In the genomic region with DNA sequence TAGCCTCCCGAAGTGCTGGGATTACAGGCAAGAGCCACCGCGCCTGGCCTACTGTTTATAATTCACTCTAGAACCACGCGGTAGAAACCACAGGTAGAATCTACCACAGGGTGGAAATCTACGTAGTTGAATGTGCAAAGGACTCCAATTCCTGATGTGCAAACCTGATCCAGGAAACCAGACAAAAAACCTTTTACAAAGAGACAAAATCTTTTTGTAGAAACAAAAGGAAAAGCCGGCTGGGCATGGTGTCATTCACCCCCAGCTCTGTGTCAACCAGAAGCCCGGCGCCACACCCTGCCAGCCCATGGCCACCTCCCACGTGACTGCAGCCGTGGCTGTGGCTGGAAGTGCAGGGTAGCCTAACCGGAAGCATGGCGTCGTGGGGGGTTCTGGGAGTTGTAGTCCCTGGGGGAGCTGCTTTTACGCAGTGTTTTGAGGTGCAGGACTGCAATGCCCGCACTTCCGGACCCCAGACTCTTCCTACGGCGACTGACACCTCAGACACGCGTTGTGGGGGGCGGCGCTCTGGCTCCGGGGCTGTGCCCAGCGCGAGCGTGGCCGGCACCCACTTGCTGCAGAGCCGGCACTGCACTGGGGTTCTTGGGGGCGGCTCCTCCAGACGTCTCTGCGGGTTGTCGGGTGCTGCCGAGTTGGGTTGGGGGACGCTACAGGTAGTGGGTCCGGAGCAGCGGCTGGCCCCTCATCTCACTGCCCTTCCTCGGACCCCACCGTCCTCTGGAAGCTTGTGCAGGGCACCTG, we compare ENCODE assay signal across 8 cellular contexts. TPM values are rescaled to one million over a fixed set of nuclear protein-coding genes. Genes with fewer than 3 reads are reported as not detected.
DNase-seq lines count a peak whose midpoint lies in the region; ATAC-seq and TF ChIP-seq lines count a peak whose summit lies in the region.

No MANE protein-coding gene starts in this region.

- DNase-seq in Ammon's horn (ENCODE audit: low spot score): peak; percentile 98
- DNase-seq in NCI-H446 (lab: John Stamatoyannopoulos, UW): peak; percentile 86 to 95
- peak; percentile 95 for DNase-seq in activated CD4-positive, CD25-positive, alpha-beta regulatory T cell treated with anti-CD3 and anti-CD28 coated beads, Interleukin-2, amount 50 U/mL, for 72 hours
- DNase-seq in cerebellum (ENCODE audit: low spot score): peak; percentile 93
- DNase-seq in kidney epithelial cell (ENCODE audit: low read depth): peak; percentile 75
- peak; percentile 99 for DNase-seq in stimulated activated CD4-positive, alpha-beta T cell treated with anti-CD3 and anti-CD28 coated beads, Interleukin-15, amount 100 ng/mL, for 24 hours

- H3K36me3 ChIP-seq in kidney epithelial cell (ENCODE audit: control insufficient read depth, insufficient read depth, low read length): no peaks in the 10 kb centered on the region

- peaks cover 2% of the 10 kb centered on the region for H3K27me3 ChIP-seq in kidney epithelial cell (ENCODE audit: control insufficient read depth, insufficient read depth, low read length)

- ATAC-seq in GM19043 (IDR thresholded peaks at IDR 0.05; ENCODE audit: low read depth, unreplicated experiment) (peak; percentile 100), HG03354 (IDR thresholded peaks at IDR 0.05; ENCODE audit: poor library complexity, severe bottlenecking, unreplicated experiment) (peak; percentile 100)

- no peak for TF ChIP-seq CTCF in kidney epithelial cell (IDR thresholded peaks at IDR 0.05; ENCODE audit: insufficient read depth, low read length, poor library complexity, severe bottlenecking)

- peak overlapping the region; percentile 60 for H3K4me3 ChIP-seq in kidney epithelial cell (ENCODE audit: low read depth, low read length)

RNA-seq across cellular contexts. Expression of a gene that starts 41.5 kb away (rescaled TPM):
- total RNA-seq in cerebellum (36.1 TPM), kidney epithelial cell (38.9 and 39.9 TPM in 2 replicates)

RNA-seq across cellular contexts. Expression of a gene that starts 57.7 kb away (rescaled TPM):
- total RNA-seq in cerebellum (not detected), kidney epithelial cell (not detected in 2 replicates)

Comparison
In these comparisons a context has a peak if more than half of its experiments do, and no peak if none do; other contexts are left out.
1. Peak in every context shown above with its lines: DNase-seq, ATAC-seq and H3K4me3 ChIP-seq.